In genomic region chr6:138162947-138163569, GRCh38 we compare ENCODE assay signal across 11 cellular contexts. TPM values are rescaled to one million over a fixed set of nuclear protein-coding genes. Genes with fewer than 3 reads are reported as not detected.
DNase-seq lines count a peak whose midpoint lies in the region; ATAC-seq lines count a peak whose summit lies in the region.
"Had no signal": no experiment of that assay in that cellular context is flagged by ENCODE, and none has a peak within 500 bp of the region (broad histone marks: within the 10 kb centered on the region; RNA-seq: fewer than 3 reads in every experiment).

No MANE protein-coding gene starts in this region.

- peak overlapping the region; percentile 81; the same call in 1 of the 2 replicates for H3K4me3 ChIP-seq in SK-N-MC
- H3K4me3 ChIP-seq in iPS-15b (ENCODE audit: low read depth, low read length), result peak overlapping the region; percentile 75

- CTCF ChIA-PET in activated CD8-positive, alpha-beta memory T cell treated with anti-CD3 and anti-CD28 coated beads, Interleukin-2, amount 10 ng/mL, durations not matched to agents 7 days and 5 days (lab: Charles Lee), result interaction anchor here (1.5 kb wide), 1 partner anchor 8 kb away, joined by 3 read pairs; no protein-coding TSS in a partner anchor

- H3K27me3 ChIP-seq in iPS-15b (ENCODE audit: control insufficient read depth, insufficient read depth, low read length), result peaks cover 30% of the 10 kb centered on the region
- H3K27me3 ChIP-seq: thyroid gland had no signal

- intact Hi-C loops in Right ventricle myocardium superior (cut with DNase I), result no loop called here

- DNase-seq in activated CD8-positive, alpha-beta memory T cell treated with anti-CD3 and anti-CD28 coated beads, Interleukin-2, amount 10 ng/mL, durations not matched to agents 7 days and 5 days, result no peak
- no peak for DNase-seq in activated CD8-positive, alpha-beta memory T cell treated with anti-CD3 and anti-CD28 coated beads, Interleukin-2, amount 50 U/mL, for 4 hours
- DNase-seq in SK-N-MC (ENCODE audit: low read depth, low spot score) (no peak), CD1c-positive myeloid dendritic cell (ENCODE audit: extremely low spot score) (no peak), Right ventricle myocardium superior (no peak), COR-L47 (lab: John Stamatoyannopoulos, UW) (no peak)
- no peak for DNase-seq in stimulated activated naive B cell treated with anti-CD40 and anti-IgM and Interleukin-4, amounts not matched to agents 10 μg/mL and 1 μg/mL and 100 μg/mL, for 72 hours
- DNase-seq: NCI-H1930 had no signal

- ATAC-seq in activated CD8-positive, alpha-beta memory T cell treated with anti-CD3 and anti-CD28 coated beads, Interleukin-2, amount 10 ng/mL, durations not matched to agents 7 days and 5 days, result no peak
- no peak for ATAC-seq in stimulated activated naive B cell treated with anti-CD40 and anti-IgM and Interleukin-4, amounts not matched to agents 10 μg/mL and 1 μg/mL and 100 μg/mL, for 72 hours (replicated peaks)
- no peak for ATAC-seq in Right ventricle myocardium superior (ENCODE audit: poor library complexity)

- H3K4me1 ChIP-seq in iPS-15b (ENCODE audit: control insufficient read depth, insufficient read depth, low read length), result peaks cover 14% of the 10 kb centered on the region

- H3K36me3 Mint-ChIP-seq in activated CD8-positive, alpha-beta memory T cell treated with anti-CD3 and anti-CD28 coated beads, Interleukin-2, amount 10 ng/mL, durations not matched to agents 7 days and 5 days, result no peaks in the 10 kb centered on the region
- no peaks in the 10 kb centered on the region for H3K36me3 Mint-ChIP-seq in stimulated activated naive B cell treated with anti-CD40 and anti-IgM and Interleukin-4, amounts not matched to agents 10 μg/mL and 1 μg/mL and 100 μg/mL, for 72 hours

- H3K27ac Mint-ChIP-seq in activated CD8-positive, alpha-beta memory T cell treated with anti-CD3 and anti-CD28 coated beads, Interleukin-2, amount 10 ng/mL, durations not matched to agents 7 days and 5 days, result no peak overlapping the region
- H3K27ac Mint-ChIP-seq in stimulated activated naive B cell treated with anti-CD40 and anti-IgM and Interleukin-4, amounts not matched to agents 10 μg/mL and 1 μg/mL and 100 μg/mL, for 72 hours, result no peak overlapping the region

- H3K4me3 Mint-ChIP-seq in activated CD8-positive, alpha-beta memory T cell treated with anti-CD3 and anti-CD28 coated beads, Interleukin-2, amount 10 ng/mL, durations not matched to agents 7 days and 5 days, result peak overlapping the region; percentile 60
- peak overlapping the region; percentile 69 to 78 for H3K4me3 Mint-ChIP-seq in stimulated activated naive B cell treated with anti-CD40 and anti-IgM and Interleukin-4, amounts not matched to agents 10 μg/mL and 1 μg/mL and 100 μg/mL, for 72 hours

- H3K9ac ChIP-seq in SK-N-MC (ENCODE audit: insufficient read length) (no peak overlapping the region), iPS-15b (ENCODE audit: low read depth, low read length) (no peak overlapping the region)

- peaks cover 67% of the 10 kb centered on the region for H3K27me3 Mint-ChIP-seq in activated CD8-positive, alpha-beta memory T cell treated with anti-CD3 and anti-CD28 coated beads, Interleukin-2, amount 10 ng/mL, durations not matched to agents 7 days and 5 days
- H3K27me3 Mint-ChIP-seq in stimulated activated naive B cell treated with anti-CD40 and anti-IgM and Interleukin-4, amounts not matched to agents 10 μg/mL and 1 μg/mL and 100 μg/mL, for 72 hours, result peaks cover 58 to 69% of the 10 kb centered on the region in 2 donors

- peaks cover 15% of the 10 kb centered on the region for H3K4me1 Mint-ChIP-seq in activated CD8-positive, alpha-beta memory T cell treated with anti-CD3 and anti-CD28 coated beads, Interleukin-2, amount 10 ng/mL, durations not matched to agents 7 days and 5 days
- H3K4me1 Mint-ChIP-seq in stimulated activated naive B cell treated with anti-CD40 and anti-IgM and Interleukin-4, amounts not matched to agents 10 μg/mL and 1 μg/mL and 100 μg/mL, for 72 hours, result peaks cover 8 to 9% of the 10 kb centered on the region in 2 donors

- no peak overlapping the region for H3K27ac ChIP-seq in SK-N-MC
- H3K27ac ChIP-seq: thyroid gland had no signal

- no peaks in the 10 kb centered on the region for H3K9me3 ChIP-seq in SK-N-MC (ENCODE audit: low read depth, low read length)
- H3K9me3 ChIP-seq in iPS-15b (ENCODE audit: control insufficient read depth, insufficient read depth, low read length), result no peaks in the 10 kb centered on the region
- H3K9me3 ChIP-seq: thyroid gland had no signal

- no peaks in the 10 kb centered on the region for H3K36me3 ChIP-seq in SK-N-MC (ENCODE audit: insufficient read depth, low read length)
- no peaks in the 10 kb centered on the region for H3K36me3 ChIP-seq in iPS-15b (ENCODE audit: control insufficient read depth, insufficient read depth, low read length)
- H3K36me3 ChIP-seq: thyroid gland had no signal

- no peaks in the 10 kb centered on the region for H3K9me3 Mint-ChIP-seq in activated CD8-positive, alpha-beta memory T cell treated with anti-CD3 and anti-CD28 coated beads, Interleukin-2, amount 10 ng/mL, durations not matched to agents 7 days and 5 days (ENCODE audit: low read depth)
- no peaks in the 10 kb centered on the region for H3K9me3 Mint-ChIP-seq in stimulated activated naive B cell treated with anti-CD40 and anti-IgM and Interleukin-4, amounts not matched to agents 10 μg/mL and 1 μg/mL and 100 μg/mL, for 72 hours

RNA-seq across cellular contexts. Expression of gene ARFGEF3, which starts 1.3 kb away (rescaled TPM):
- total RNA-seq in activated CD8-positive, alpha-beta memory T cell treated with anti-CD3 and anti-CD28 coated beads, Interleukin-2, amount 10 ng/mL, durations not matched to agents 7 days and 5 days, result under 1 TPM; 0.07 to 0.15 TPM
- 0.86 TPM for total RNA-seq in Right ventricle myocardium superior

RNA-seq across cellular contexts. Expression of gene PBOV1, which starts 55.2 kb away (rescaled TPM):
- total RNA-seq in activated CD8-positive, alpha-beta memory T cell treated with anti-CD3 and anti-CD28 coated beads, Interleukin-2, amount 10 ng/mL, durations not matched to agents 7 days and 5 days, result not detected
- total RNA-seq in Right ventricle myocardium superior, result not detected
- total RNA-seq: glomerular endothelial cell, thyroid gland had no signal

RNA-seq across cellular contexts. Expression of gene PERP, which starts 55.8 kb away (rescaled TPM):
- 10 to 100 TPM; 11.8 to 13.4 TPM for total RNA-seq in activated CD8-positive, alpha-beta memory T cell treated with anti-CD3 and anti-CD28 coated beads, Interleukin-2, amount 10 ng/mL, durations not matched to agents 7 days and 5 days
- total RNA-seq in Right ventricle myocardium superior, result 42.1 TPM
